Comparison of ENCODE assay signal across 31 cellular contexts in the genomic region with DNA sequence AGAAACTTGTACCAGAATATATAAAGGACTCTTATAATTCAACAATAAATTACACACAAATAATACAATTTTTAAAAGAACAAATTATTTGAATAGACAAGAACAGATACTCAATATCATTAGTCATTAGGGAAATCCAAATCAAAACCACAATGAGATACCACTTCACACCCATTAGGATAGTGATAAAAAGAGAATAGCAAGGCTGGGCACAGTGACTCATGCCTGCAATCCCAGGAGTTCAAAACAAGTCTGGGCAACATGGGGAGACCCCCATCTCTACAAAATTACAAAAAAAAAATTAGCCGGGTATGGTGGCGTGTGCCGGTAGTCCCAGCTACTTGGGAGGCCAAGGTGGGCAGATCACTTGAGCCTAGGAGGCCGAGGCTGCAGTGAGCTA. TPM values are rescaled to one million over a fixed set of nuclear protein-coding genes. Genes with fewer than 3 reads are reported as not detected.
A peak's percentile ranks its signal among the peaks of the same experiment; 100 is the strongest.
DNase-seq lines count a peak whose midpoint lies in the region; ATAC-seq, FAIRE-seq and TF ChIP-seq lines count a peak whose summit lies in the region.
"Had no signal": no experiment of that assay in that cellular context is flagged by ENCODE, and none has a peak within 500 bp of the region (broad histone marks: within the 10 kb centered on the region; RNA-seq: fewer than 3 reads in every experiment).

No MANE protein-coding gene starts in this region.

- no peaks in the 10 kb centered on the region for H3K9me3 ChIP-seq in left ventricle myocardium inferior (replicated peaks)
- H3K9me3 ChIP-seq: BLaER1 had no signal

- peak overlapping the region; percentile 86 for H3K27ac ChIP-seq in left ventricle myocardium inferior (replicated peaks)
- H3K27ac ChIP-seq: 22Rv1, BLaER1, HL-60 had no signal

- intact Hi-C loops in left ventricle myocardium inferior (cut with micrococcal nuclease) (no loop called here), Right ventricle myocardium inferior (cut with DNase I) (loop anchor here (2.0 to 5.0 kb wide), 2 partner anchors 42 to 71 kb away; no protein-coding TSS in a partner anchor)

- peaks cover 81% of the 10 kb centered on the region for H3K4me1 ChIP-seq in left ventricle myocardium inferior

- peaks cover 0 to 1% of the 10 kb centered on the region in 2 donors for H3K9me3 Mint-ChIP-seq in stimulated activated naive B cell treated with anti-CD40 and anti-IgM and Interleukin-4, amounts not matched to agents 10 μg/mL and 1 μg/mL and 100 μg/mL, for 72 hours
- H3K9me3 Mint-ChIP-seq: CD4-positive, alpha-beta T cell had no signal

- no peaks in the 10 kb centered on the region for H3K27me3 Mint-ChIP-seq in stimulated activated naive B cell treated with anti-CD40 and anti-IgM and Interleukin-4, amounts not matched to agents 10 μg/mL and 1 μg/mL and 100 μg/mL, for 72 hours
- H3K27me3 Mint-ChIP-seq: CD4-positive, alpha-beta T cell had no signal

- FAIRE-seq in bronchial epithelial cell (lab: Jason Lieb, UNC): no peak
- FAIRE-seq: GM12891, GM18507, HepG2, K562, RCC 7860 had no signal

- H3K27me3 ChIP-seq in left ventricle myocardium inferior (ENCODE audit: low read depth) (no peaks in the 10 kb centered on the region), bronchial epithelial cell (ENCODE audit: control insufficient read depth, insufficient read depth, low read length) (no peaks in the 10 kb centered on the region)
- H3K27me3 ChIP-seq: BLaER1 had no signal

- peak; percentile 63 to 81 for ATAC-seq in activated CD4-positive, CD25-positive, alpha-beta regulatory T cell treated with anti-CD3 and anti-CD28 coated beads, Interleukin-2, amount 50 U/mL, for 24 hours
- ATAC-seq in Right ventricle myocardium inferior (no peak), GM18519 (IDR thresholded peaks at IDR 0.05; ENCODE audit: low FRiP score, unreplicated experiment) (no peak)
- no peak for ATAC-seq in stimulated activated naive B cell treated with anti-CD40 and anti-IgM and Interleukin-4, amounts not matched to agents 10 μg/mL and 1 μg/mL and 100 μg/mL, for 72 hours (replicated peaks)
- ATAC-seq: HepG2, K562 had no signal

- no peak for DNase-seq in activated CD4-positive, CD25-positive, alpha-beta regulatory T cell treated with anti-CD3 and anti-CD28 coated beads, Interleukin-2, amount 50 U/mL, for 72 hours
- DNase-seq in left ventricle myocardium inferior (no peak), Right ventricle myocardium inferior (ENCODE audit: missing footprints) (no peak), bronchial epithelial cell (ENCODE audit: low read depth) (peak; percentile 60), GM03348 (ENCODE audit: low spot score) (no peak)
- no peak for DNase-seq in stimulated activated naive B cell treated with anti-CD40 and anti-IgM and Interleukin-4, amounts not matched to agents 10 μg/mL and 1 μg/mL and 100 μg/mL, for 72 hours
- DNase-seq: ACHN; CD4-positive, alpha-beta T cell; COR-L47; DMS 273 treated with DMSO at 0.1 percent for 48 hours; DMS79 treated with DMSO at 0.1 percent for 48 hours; GOT3; HCEC 1CT; MM.1S; NCI-H1048; NCI-H1417 treated with DMSO at 0.1 percent for 48 hours; NCI-H187; NCI-H2107; NCI-H446 treated with DMSO at 0.1 percent for 48 hours; NCI-H526 treated with DMSO at 0.1 percent for 48 hours; OCI-M1 had no signal

- H3K36me3 ChIP-seq in left ventricle myocardium inferior (peaks cover 4% of the 10 kb centered on the region), bronchial epithelial cell (ENCODE audit: control insufficient read depth, insufficient read depth, low read length) (no peaks in the 10 kb centered on the region)

- no peak overlapping the region for H3K4me3 ChIP-seq in left ventricle myocardium inferior
- no peak overlapping the region for H3K4me3 ChIP-seq in bronchial epithelial cell (ENCODE audit: low read depth, low read length)
- H3K4me3 ChIP-seq: BLaER1, K562 had no signal

- no peak for TF ChIP-seq CTCF in left ventricle myocardium inferior (IDR thresholded peaks at IDR 0.05; ENCODE audit: borderline replicate concordance)
- no peak for TF ChIP-seq CTCF in bronchial epithelial cell (IDR thresholded peaks at IDR 0.05; ENCODE audit: insufficient read depth, low read length, severe bottlenecking)

- H3K4me3 Mint-ChIP-seq in stimulated activated naive B cell treated with anti-CD40 and anti-IgM and Interleukin-4, amounts not matched to agents 10 μg/mL and 1 μg/mL and 100 μg/mL, for 72 hours: no peak overlapping the region
- H3K4me3 Mint-ChIP-seq: CD4-positive, alpha-beta T cell had no signal

- peaks cover 9 to 20% of the 10 kb centered on the region in 2 donors for H3K36me3 Mint-ChIP-seq in stimulated activated naive B cell treated with anti-CD40 and anti-IgM and Interleukin-4, amounts not matched to agents 10 μg/mL and 1 μg/mL and 100 μg/mL, for 72 hours

- peak overlapping the region; percentile 21 for H3K27ac Mint-ChIP-seq in stimulated activated naive B cell treated with anti-CD40 and anti-IgM and Interleukin-4, amounts not matched to agents 10 μg/mL and 1 μg/mL and 100 μg/mL, for 72 hours
- H3K27ac Mint-ChIP-seq: CD4-positive, alpha-beta T cell had no signal

- peaks cover 30 to 65% of the 10 kb centered on the region in 2 donors for H3K4me1 Mint-ChIP-seq in stimulated activated naive B cell treated with anti-CD40 and anti-IgM and Interleukin-4, amounts not matched to agents 10 μg/mL and 1 μg/mL and 100 μg/mL, for 72 hours

RNA-seq across cellular contexts. Expression of a gene that starts 52.2 kb away (rescaled TPM):
- total RNA-seq in left ventricle myocardium inferior: 29.2 TPM
- 409 TPM for total RNA-seq in Right ventricle myocardium inferior
- total RNA-seq in bronchial epithelial cell: 0.51 TPM in 1 of 2 replicates, not detected in the other

Comparison
In these comparisons a context has a peak if more than half of its experiments do, and no peak if none do; other contexts are left out.
1. ATAC-seq: peak in activated CD4-positive, CD25-positive, alpha-beta regulatory T cell treated with anti-CD3 and anti-CD28 coated beads, Interleukin-2, amount 50 U/mL, for 24 hours (2 of 2); none in Right ventricle myocardium inferior (single experiment), stimulated activated naive B cell treated with anti-CD40 and anti-IgM and Interleukin-4, amounts not matched to agents 10 μg/mL and 1 μg/mL and 100 μg/mL, for 72 hours (0 of 2) and GM18519 (single experiment).
2. RNA of a gene that starts 52.2 kb away (total RNA-seq): 409 TPM in Right ventricle myocardium inferior (single experiment) and 29.2 TPM in left ventricle myocardium inferior (single experiment); 0.51 TPM in bronchial epithelial cell; every median in the first group is over 10 times any median in the second.